In genomic region chr1:25320314-25320938, GRCh38 we compare ENCODE assay signal across 13 cellular contexts. TPM values are rescaled to one million over a fixed set of nuclear protein-coding genes. Genes with fewer than 3 reads are reported as not detected.
DNase-seq lines count a peak whose midpoint lies in the region; TF ChIP-seq lines count a peak whose summit lies in the region.
"Not testable (repeated sequence)": the region's sequence is repeated elsewhere in the genome, so short reads cannot be mapped to it uniquely, and the experiment has no call there.
"Had no signal": no experiment of that assay in that cellular context is flagged by ENCODE, and none has a peak within 500 bp of the region (broad histone marks: within the 10 kb centered on the region; RNA-seq: fewer than 3 reads in every experiment).

No MANE protein-coding gene starts in this region.

- intact Hi-C loops in adrenal gland (cut with DNase I); head of caudate nucleus (cut with DNase I): not testable (repeated sequence)

- H3K9me3 ChIP-seq in adrenal gland (replicated peaks in 1 of 3); trophoblast cell (ENCODE audit: insufficient read depth, low read depth, low read length); suprapubic skin: not testable (repeated sequence)

- TF ChIP-seq POLR2A in adrenal gland (IDR thresholded peaks at IDR 0.05) = peak in 1 of 2 donors; percentile 19
- TF ChIP-seq POLR2A in suprapubic skin (IDR thresholded peaks at IDR 0.05) = not testable (repeated sequence)

- not testable (repeated sequence) for H3K14ac ChIP-seq in trophoblast cell (ENCODE audit: low read length)

- H3K27ac ChIP-seq in adrenal gland (peak overlapping the region; percentile 44 to 82 (median 69)), suprapubic skin (peak overlapping the region; percentile 45)
- not testable (repeated sequence) for H3K27ac ChIP-seq in trophoblast cell (ENCODE audit: low read depth, low read length)

- not testable (repeated sequence) for H3K79me2 ChIP-seq in trophoblast cell (ENCODE audit: control insufficient read depth, insufficient read depth, low read length, poor library complexity)

- H3K4ac ChIP-seq in trophoblast cell (ENCODE audit: low read depth, low read length) = not testable (repeated sequence)

- TF ChIP-seq EP300 in suprapubic skin (IDR thresholded peaks at IDR 0.05) = not testable (repeated sequence)

- CTCF ChIA-PET in AG04449 (lab: Yijun Ruan, JAX) = not testable (repeated sequence)

- not testable (repeated sequence) for H3K4me2 ChIP-seq in trophoblast cell (ENCODE audit: low read length)

- H2AFZ ChIP-seq in trophoblast cell (ENCODE audit: insufficient read depth, low read length, poor library complexity) = not testable (repeated sequence)

- not testable (repeated sequence) for H3K23ac ChIP-seq in trophoblast cell (ENCODE audit: low read length)

- H3K4me1 ChIP-seq in adrenal gland (replicated peaks in 1 of 2); trophoblast cell (ENCODE audit: control insufficient read depth in 1 of 2, insufficient read depth in 2 of 2, low read length in 2 of 2); suprapubic skin: not testable (repeated sequence)

- not testable (repeated sequence) for H2BK5ac ChIP-seq in trophoblast cell (ENCODE audit: low read depth, low read length, poor library complexity)

- not testable (repeated sequence) for H3K18ac ChIP-seq in trophoblast cell (ENCODE audit: low read length)

- not testable (repeated sequence) for H2BK12ac ChIP-seq in trophoblast cell (ENCODE audit: low read length)

- not testable (repeated sequence) for H3K36me3 ChIP-seq in adrenal gland (replicated peaks in 1 of 2); trophoblast cell (ENCODE audit: control insufficient read depth in 1 of 2, insufficient read depth in 2 of 2, low read length in 2 of 2); suprapubic skin

- H4K8ac ChIP-seq in trophoblast cell (ENCODE audit: low read depth, low read length) = not testable (repeated sequence)

- DNase-seq in AG04449 (ENCODE audit: low read depth, low spot score) (peak; percentile 78), GM04504 (ENCODE audit: low read depth) (peak; percentile 80), NCI-H226 (peak; percentile 92), adrenal gland (peak; percentile 51 to 86 (median 67)), dermis blood vessel endothelial cell (peak; percentile 77), head of caudate nucleus (peak in 30 of 42 donors; percentile 7 to 80 (median 50)), trophoblast cell (peak; percentile 75 to 92)
- DNase-seq in suprapubic skin (ENCODE audit: low spot score in 2 of 2) = not testable (repeated sequence)

- not testable (repeated sequence) for H3K79me1 ChIP-seq in trophoblast cell (ENCODE audit: low read length)

- H3K9ac ChIP-seq in trophoblast cell (ENCODE audit: low read length) = not testable (repeated sequence)

- 53 to 66% (median 59%) methylated on average over 7 to 9 of the region's 9 CpGs for WGBS in adrenal gland, 4 donors
- no CpG with 5 or more reads among the region's 9 CpGs for WGBS in trophoblast cell (ENCODE audit: extremely low coverage, insufficient coverage, insufficient read length)
- 72% methylated on average over 9 of the region's 9 CpGs for WGBS in suprapubic skin

- H4K91ac ChIP-seq in trophoblast cell (ENCODE audit: low read depth, low read length) = not testable (repeated sequence)

- not testable (repeated sequence) for H2BK120ac ChIP-seq in trophoblast cell (ENCODE audit: insufficient read depth, low read length, poor library complexity)

- not testable (repeated sequence) for TF ChIP-seq CTCF in AG04449 (IDR thresholded peaks at IDR 0.05; ENCODE audit: insufficient read depth, low read length, missing control alignments); adrenal gland (IDR thresholded peaks at IDR 0.05); suprapubic skin (IDR thresholded peaks at IDR 0.05)

- not testable (repeated sequence) for H3K27me3 ChIP-seq in adrenal gland; trophoblast cell (ENCODE audit: insufficient read depth, low read length); suprapubic skin

- not testable (repeated sequence) for H2AK5ac ChIP-seq in trophoblast cell (ENCODE audit: low read length)

- POLR2A ChIA-PET in AG04449 (lab: Yijun Ruan, JAX) = not testable (repeated sequence)

- not testable (repeated sequence) for H4K12ac ChIP-seq in trophoblast cell (ENCODE audit: low read depth, low read length)

- H3K4me3 ChIP-seq in AG04449 (ENCODE audit: low read depth, low read length); adrenal gland; trophoblast cell (ENCODE audit: low read depth, low read length); suprapubic skin: not testable (repeated sequence)

RNA-seq across cellular contexts. Expression of gene TMEM50A, which starts 17.7 kb away (rescaled TPM):
- total RNA-seq in adrenal gland (100 to 1,000 TPM; 115 to 230 (median 167) TPM), dermis blood vessel endothelial cell (171 and 248 TPM in 2 replicates), suprapubic skin (10 to 100 TPM; 57.6 to 87.9 (median 72.8) TPM)
- 100 to 1,000 TPM in 2 of 3 donors, 10 to 100 TPM in 1; 77.5 to 177 (median 154) TPM for polyA plus RNA-seq in adrenal gland
- polyA plus RNA-seq in trophoblast cell (2013) = 114 and 116 TPM in 2 replicates

RNA-seq across cellular contexts. Expression of gene RHD, which starts 48.1 kb away (rescaled TPM):
- total RNA-seq in adrenal gland (under 1 TPM in 2 of 8 donors, not detected in 6; 0.23 to 0.69 TPM), dermis blood vessel endothelial cell (0.09 and 0.34 TPM in 2 replicates), suprapubic skin (not detected)
- under 1 TPM in 2 of 3 donors, not detected in 1; 0.05 to 0.07 TPM for polyA plus RNA-seq in adrenal gland
- not detected in 2 replicates for polyA plus RNA-seq in trophoblast cell (2013)
- total RNA-seq: activated CD8-positive, alpha-beta memory T cell treated with anti-CD3 and anti-CD28 coated beads for 36 hours; activated T-cell treated with anti-CD3 and anti-CD28 coated beads, Interleukin-2, amount 50 U/mL, for 4 hours; esophagus mucosa; natural killer cell treated with Interleukin-12 subunit alpha and Interleukin-12 subunit beta and Interleukin-15 and Interleukin-18, amount 100 ng/mL, for 72 hours; thyroid gland had no signal
